ENCODE assay signal across 7 cellular contexts in genomic region chr9:37422289-37423104, GRCh38. TPM values are rescaled to one million over a fixed set of nuclear protein-coding genes. Genes with fewer than 3 reads are reported as not detected.
DNase-seq lines count a peak whose midpoint lies in the region; ATAC-seq and TF ChIP-seq lines count a peak whose summit lies in the region.

Gene GRHPR (plus strand): TSS chr9:37422696. CDS start chr9:37422751, 55 bp downstream.

- H3K4me3 Mint-ChIP-seq in T-helper 2 cell treated with Interferon-gamma antibody and Interleukin-4, amounts not matched to agents 5 μg/mL and 100 μg/mL, for 36 hours = peak within 1 kb of the TSS; percentile 94

- H3K4me1 Mint-ChIP-seq in T-helper 2 cell treated with Interferon-gamma antibody and Interleukin-4, amounts not matched to agents 5 μg/mL and 100 μg/mL, for 36 hours (ENCODE audit: low read depth) = peaks cover 16% of the 10 kb centered on the region

- DNase-seq in NCI-H1694 (lab: John Stamatoyannopoulos, UW) = peak; percentile 58
- DNase-seq in T-helper 2 cell treated with Interferon-gamma antibody and Interleukin-4, amounts not matched to agents 5 μg/mL and 100 μg/mL, for 36 hours (ENCODE audit: low spot score) = peak; percentile 88
- DNase-seq in ascending aorta (ENCODE audit: low spot score in 2 of 2) = peak; percentile 52 to 92
- DNase-seq in hepatic stellate cell (ENCODE audit: low spot score) = peak; percentile 93
- DNase-seq in retinal pigment epithelial cell (ENCODE audit: low read depth) = no peak

- intact Hi-C loops in ascending aorta (cut with DNase I) = loop anchor here (1.0 to 10.0 kb wide), 7 partner anchors 42 to 1018 kb away; partner anchors contain the start of genes DCAF10, FBXO10, RNF38 and ZCCHC7

- H3K36me3 Mint-ChIP-seq in T-helper 2 cell treated with Interferon-gamma antibody and Interleukin-4, amounts not matched to agents 5 μg/mL and 100 μg/mL, for 36 hours (ENCODE audit: low read depth) = peaks cover 10% of the 10 kb centered on the region

- H3K36me3 ChIP-seq in ascending aorta = peaks cover 7 to 16% of the 10 kb centered on the region in 2 donors

- H3K4me3 ChIP-seq in ascending aorta (peak within 1 kb of the TSS; percentile 80 to 88), retinal pigment epithelial cell (ENCODE audit: low read length) (peak within 1 kb of the TSS; percentile 85)

- H3K27ac Mint-ChIP-seq in T-helper 2 cell treated with Interferon-gamma antibody and Interleukin-4, amounts not matched to agents 5 μg/mL and 100 μg/mL, for 36 hours = peak within 1 kb of the TSS; percentile 91

- H3K27me3 Mint-ChIP-seq in T-helper 2 cell treated with Interferon-gamma antibody and Interleukin-4, amounts not matched to agents 5 μg/mL and 100 μg/mL, for 36 hours (ENCODE audit: low read depth) = no peaks in the 10 kb centered on the region

- H3K27me3 ChIP-seq in ascending aorta = no peaks in the 10 kb centered on the region

- peak; percentile 83 for ATAC-seq in GM18499 (IDR thresholded peaks at IDR 0.05; ENCODE audit: insufficient read depth, unreplicated experiment)
- ATAC-seq in HG02870 (IDR thresholded peaks at IDR 0.05; ENCODE audit: unreplicated experiment) = peak; percentile 95

- H3K9me3 Mint-ChIP-seq in T-helper 2 cell treated with Interferon-gamma antibody and Interleukin-4, amounts not matched to agents 5 μg/mL and 100 μg/mL, for 36 hours = no peaks in the 10 kb centered on the region

- peak within 1 kb of the TSS; percentile 77 to 86 for H3K27ac ChIP-seq in ascending aorta

- H3K4me1 ChIP-seq in ascending aorta = peaks cover 8 to 18% of the 10 kb centered on the region in 2 donors

- no peaks in the 10 kb centered on the region for H3K9me3 ChIP-seq in ascending aorta

- TF ChIP-seq CTCF in ascending aorta (IDR thresholded peaks at IDR 0.05) (no peak), retinal pigment epithelial cell (conservative IDR thresholded peaks at IDR 0.05; ENCODE audit: low read depth, low read length) (no peak)

RNA-seq across cellular contexts. Expression of gene GRHPR, which starts in this region (rescaled TPM):
- total RNA-seq in ascending aorta = 131 TPM
